Comparison of ENCODE assay signal across 2 cellular contexts in the genomic region with DNA sequence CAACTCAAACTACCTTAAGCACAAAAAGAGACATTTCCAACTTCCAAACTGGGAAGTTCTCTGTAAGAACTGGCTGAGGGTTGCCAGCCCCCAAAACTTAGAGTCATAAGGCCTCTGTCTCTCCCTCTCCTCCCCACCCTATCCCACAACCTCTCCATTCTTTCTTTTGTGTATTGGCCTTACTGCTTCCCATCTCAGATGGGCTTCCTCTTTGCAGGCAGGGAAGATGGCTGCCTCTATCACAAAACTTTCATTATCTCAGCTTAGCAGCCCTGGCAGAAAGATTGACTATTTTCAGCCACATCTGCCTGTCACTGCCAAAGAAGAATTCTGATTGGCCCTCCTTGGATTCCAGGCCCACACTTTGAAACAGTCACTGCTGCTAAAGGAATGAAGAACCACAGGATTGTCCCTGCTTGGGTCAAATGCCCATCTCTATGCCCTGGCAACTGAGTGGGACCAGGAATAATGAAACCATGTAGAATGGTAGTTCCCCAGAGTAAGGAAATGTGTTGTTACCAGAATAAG.
TF ChIP-seq lines count a peak whose summit lies in the region.

No MANE protein-coding gene starts in this region.

TF ChIP-seq in GM23338, 12 proteins besides CTCF, POLR2A, EP300 and RAD21:
- TF ChIP-seq, protein P1, sequence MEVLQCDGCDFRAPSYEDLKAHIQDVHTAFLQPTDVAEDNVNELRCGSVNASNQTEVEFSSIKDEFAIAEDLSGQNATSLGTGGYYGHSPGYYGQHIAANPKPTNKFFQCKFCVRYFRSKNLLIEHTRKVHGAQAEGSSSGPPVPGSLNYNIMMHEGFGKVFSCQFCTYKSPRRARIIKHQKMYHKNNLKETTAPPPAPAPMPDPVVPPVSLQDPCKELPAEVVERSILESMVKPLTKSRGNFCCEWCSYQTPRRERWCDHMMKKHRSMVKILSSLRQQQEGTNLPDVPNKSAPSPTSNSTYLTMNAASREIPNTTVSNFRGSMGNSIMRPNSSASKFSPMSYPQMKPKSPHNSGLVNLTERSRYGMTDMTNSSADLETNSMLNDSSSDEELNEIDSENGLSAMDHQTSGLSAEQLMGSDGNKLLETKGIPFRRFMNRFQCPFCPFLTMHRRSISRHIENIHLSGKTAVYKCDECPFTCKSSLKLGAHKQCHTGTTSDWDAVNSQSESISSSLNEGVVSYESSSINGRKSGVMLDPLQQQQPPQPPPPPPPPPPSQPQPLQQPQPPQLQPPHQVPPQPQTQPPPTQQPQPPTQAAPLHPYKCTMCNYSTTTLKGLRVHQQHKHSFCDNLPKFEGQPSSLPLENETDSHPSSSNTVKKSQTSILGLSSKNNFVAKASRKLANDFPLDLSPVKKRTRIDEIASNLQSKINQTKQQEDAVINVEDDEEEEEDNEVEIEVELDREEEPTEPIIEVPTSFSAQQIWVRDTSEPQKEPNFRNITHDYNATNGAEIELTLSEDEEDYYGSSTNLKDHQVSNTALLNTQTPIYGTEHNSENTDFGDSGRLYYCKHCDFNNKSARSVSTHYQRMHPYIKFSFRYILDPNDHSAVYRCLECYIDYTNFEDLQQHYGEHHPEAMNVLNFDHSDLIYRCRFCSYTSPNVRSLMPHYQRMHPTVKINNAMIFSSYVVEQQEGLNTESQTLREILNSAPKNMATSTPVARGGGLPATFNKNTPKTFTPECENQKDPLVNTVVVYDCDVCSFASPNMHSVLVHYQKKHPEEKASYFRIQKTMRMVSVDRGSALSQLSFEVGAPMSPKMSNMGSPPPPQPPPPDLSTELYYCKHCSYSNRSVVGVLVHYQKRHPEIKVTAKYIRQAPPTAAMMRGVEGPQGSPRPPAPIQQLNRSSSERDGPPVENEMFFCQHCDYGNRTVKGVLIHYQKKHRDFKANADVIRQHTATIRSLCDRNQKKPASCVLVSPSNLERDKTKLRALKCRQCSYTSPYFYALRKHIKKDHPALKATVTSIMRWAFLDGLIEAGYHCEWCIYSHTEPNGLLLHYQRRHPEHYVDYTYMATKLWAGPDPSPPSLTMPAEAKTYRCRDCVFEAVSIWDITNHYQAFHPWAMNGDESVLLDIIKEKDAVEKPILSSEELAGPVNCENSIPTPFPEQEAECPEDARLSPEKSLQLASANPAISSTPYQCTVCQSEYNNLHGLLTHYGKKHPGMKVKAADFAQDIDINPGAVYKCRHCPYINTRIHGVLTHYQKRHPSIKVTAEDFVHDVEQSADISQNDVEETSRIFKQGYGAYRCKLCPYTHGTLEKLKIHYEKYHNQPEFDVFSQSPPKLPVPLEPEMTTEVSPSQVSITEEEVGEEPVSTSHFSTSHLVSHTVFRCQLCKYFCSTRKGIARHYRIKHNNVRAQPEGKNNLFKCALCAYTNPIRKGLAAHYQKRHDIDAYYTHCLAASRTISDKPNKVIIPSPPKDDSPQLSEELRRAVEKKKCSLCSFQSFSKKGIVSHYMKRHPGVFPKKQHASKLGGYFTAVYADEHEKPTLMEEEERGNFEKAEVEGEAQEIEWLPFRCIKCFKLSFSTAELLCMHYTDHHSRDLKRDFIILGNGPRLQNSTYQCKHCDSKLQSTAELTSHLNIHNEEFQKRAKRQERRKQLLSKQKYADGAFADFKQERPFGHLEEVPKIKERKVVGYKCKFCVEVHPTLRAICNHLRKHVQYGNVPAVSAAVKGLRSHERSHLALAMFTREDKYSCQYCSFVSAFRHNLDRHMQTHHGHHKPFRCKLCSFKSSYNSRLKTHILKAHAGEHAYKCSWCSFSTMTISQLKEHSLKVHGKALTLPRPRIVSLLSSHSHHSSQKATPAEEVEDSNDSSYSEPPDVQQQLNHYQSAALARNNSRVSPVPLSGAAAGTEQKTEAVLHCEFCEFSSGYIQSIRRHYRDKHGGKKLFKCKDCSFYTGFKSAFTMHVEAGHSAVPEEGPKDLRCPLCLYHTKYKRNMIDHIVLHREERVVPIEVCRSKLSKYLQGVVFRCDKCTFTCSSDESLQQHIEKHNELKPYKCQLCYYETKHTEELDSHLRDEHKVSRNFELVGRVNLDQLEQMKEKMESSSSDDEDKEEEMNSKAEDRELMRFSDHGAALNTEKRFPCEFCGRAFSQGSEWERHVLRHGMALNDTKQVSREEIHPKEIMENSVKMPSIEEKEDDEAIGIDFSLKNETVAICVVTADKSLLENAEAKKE (CRISPR knock-in tag; IDR thresholded peaks at IDR 0.05) = no peak
- TF ChIP-seq, protein P2, sequence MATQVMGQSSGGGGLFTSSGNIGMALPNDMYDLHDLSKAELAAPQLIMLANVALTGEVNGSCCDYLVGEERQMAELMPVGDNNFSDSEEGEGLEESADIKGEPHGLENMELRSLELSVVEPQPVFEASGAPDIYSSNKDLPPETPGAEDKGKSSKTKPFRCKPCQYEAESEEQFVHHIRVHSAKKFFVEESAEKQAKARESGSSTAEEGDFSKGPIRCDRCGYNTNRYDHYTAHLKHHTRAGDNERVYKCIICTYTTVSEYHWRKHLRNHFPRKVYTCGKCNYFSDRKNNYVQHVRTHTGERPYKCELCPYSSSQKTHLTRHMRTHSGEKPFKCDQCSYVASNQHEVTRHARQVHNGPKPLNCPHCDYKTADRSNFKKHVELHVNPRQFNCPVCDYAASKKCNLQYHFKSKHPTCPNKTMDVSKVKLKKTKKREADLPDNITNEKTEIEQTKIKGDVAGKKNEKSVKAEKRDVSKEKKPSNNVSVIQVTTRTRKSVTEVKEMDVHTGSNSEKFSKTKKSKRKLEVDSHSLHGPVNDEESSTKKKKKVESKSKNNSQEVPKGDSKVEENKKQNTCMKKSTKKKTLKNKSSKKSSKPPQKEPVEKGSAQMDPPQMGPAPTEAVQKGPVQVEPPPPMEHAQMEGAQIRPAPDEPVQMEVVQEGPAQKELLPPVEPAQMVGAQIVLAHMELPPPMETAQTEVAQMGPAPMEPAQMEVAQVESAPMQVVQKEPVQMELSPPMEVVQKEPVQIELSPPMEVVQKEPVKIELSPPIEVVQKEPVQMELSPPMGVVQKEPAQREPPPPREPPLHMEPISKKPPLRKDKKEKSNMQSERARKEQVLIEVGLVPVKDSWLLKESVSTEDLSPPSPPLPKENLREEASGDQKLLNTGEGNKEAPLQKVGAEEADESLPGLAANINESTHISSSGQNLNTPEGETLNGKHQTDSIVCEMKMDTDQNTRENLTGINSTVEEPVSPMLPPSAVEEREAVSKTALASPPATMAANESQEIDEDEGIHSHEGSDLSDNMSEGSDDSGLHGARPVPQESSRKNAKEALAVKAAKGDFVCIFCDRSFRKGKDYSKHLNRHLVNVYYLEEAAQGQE (IDR thresholded peaks at IDR 0.05; ENCODE audit: unreplicated experiment) = no peak

TF ChIP-seq in H1, 55 proteins besides CTCF, POLR2A, EP300 and RAD21:
- TF ChIP-seq SP2 (IDR thresholded peaks at IDR 0.05; ENCODE audit: low read length) (no peak), TAF1 (IDR thresholded peaks at IDR 0.05; ENCODE audit: low read depth, low read length) (no peak), ATF2 (IDR thresholded peaks at IDR 0.05; ENCODE audit: low read length) (no peak), CHD1 (IDR thresholded peaks at IDR 0.05; ENCODE audit: low read depth, low read length) (no peak), EZH2 (IDR thresholded peaks at IDR 0.05; ENCODE audit: low read depth, low read length, severe bottlenecking) (no peak), SP1 (IDR thresholded peaks at IDR 0.05; ENCODE audit: low read depth, low read length) (no peak), RBBP5 (IDR thresholded peaks at IDR 0.05; ENCODE audit: borderline replicate concordance, low read depth, low read length) (no peak), NRF1 (IDR thresholded peaks at IDR 0.05; ENCODE audit: low read depth, low read length) (no peak)
- TF ChIP-seq, protein P3, sequence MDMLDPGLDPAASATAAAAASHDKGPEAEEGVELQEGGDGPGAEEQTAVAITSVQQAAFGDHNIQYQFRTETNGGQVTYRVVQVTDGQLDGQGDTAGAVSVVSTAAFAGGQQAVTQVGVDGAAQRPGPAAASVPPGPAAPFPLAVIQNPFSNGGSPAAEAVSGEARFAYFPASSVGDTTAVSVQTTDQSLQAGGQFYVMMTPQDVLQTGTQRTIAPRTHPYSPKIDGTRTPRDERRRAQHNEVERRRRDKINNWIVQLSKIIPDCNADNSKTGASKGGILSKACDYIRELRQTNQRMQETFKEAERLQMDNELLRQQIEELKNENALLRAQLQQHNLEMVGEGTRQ (IDR thresholded peaks at IDR 0.05; ENCODE audit: low read length) = no peak
